In the genomic region with DNA sequence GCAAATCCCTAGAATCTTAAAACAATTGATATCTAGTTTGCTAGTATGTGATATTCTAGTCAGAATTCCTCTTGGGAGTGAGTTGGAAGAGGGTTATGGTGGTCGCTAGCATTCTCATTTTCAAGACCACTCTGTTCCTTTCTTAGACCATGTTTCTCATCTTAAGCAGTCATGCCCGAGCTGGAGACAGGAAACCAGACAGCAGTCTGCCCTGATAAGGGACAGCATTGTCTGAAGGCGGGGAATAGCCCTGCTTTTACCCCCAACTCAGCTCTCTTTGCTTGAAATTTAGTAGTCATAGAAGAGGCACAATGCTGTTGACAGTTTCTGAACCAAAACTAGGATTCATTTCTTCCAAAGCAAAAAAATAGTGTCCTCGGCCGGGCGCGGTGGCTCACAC, we compare ENCODE assay signal across 8 cellular contexts. TPM values are rescaled to one million over a fixed set of nuclear protein-coding genes. Genes with fewer than 3 reads are reported as not detected.
DNase-seq lines count a peak whose midpoint lies in the region; FAIRE-seq and TF ChIP-seq lines count a peak whose summit lies in the region.

No MANE protein-coding gene starts in this region.

- peak overlapping the region; percentile 20 to 99 for H3K9ac ChIP-seq in mucosa of rectum (ENCODE audit: low read depth in 1 of 2, low read length in 2 of 2)

- TF ChIP-seq CTCF in chondrocyte (IDR thresholded peaks at IDR 0.05) (no peak), tibial nerve (IDR thresholded peaks at IDR 0.05) (no peak)

- WGBS in tibial nerve, 2 donors, result 52 to 64% methylated on average over 7 of the region's 7 CpGs

- H3K9me3 Mint-ChIP-seq in activated naive CD4-positive, alpha-beta T cell treated with anti-CD3 and anti-CD28 coated beads, Interleukin-2, amount 10 ng/mL, durations not matched to agents 7 days and 5 days, result no peaks in the 10 kb centered on the region
- no peaks in the 10 kb centered on the region for H3K9me3 Mint-ChIP-seq in chondrocyte (ENCODE audit: low read depth)

- H3K36me3 ChIP-seq in mucosa of rectum (ENCODE audit: control insufficient read depth in 2 of 2, insufficient read depth in 2 of 2, low read length in 2 of 2) (no peaks in the 10 kb centered on the region), tibial nerve (no peaks in the 10 kb centered on the region)

- DNase-seq in activated naive CD4-positive, alpha-beta T cell treated with anti-CD3 and anti-CD28 coated beads, Interleukin-2, amount 10 ng/mL, durations not matched to agents 7 days and 5 days, result no peak
- no peak for DNase-seq in activated naive CD4-positive, alpha-beta T cell treated with anti-CD3 and anti-CD28 coated beads, Interleukin-2, amount 50 U/mL, for 16 hours
- DNase-seq in chondrocyte (ENCODE audit: low spot score), result no peak
- no peak for DNase-seq in tibial nerve (ENCODE audit: low spot score in 2 of 2)
- DNase-seq in stimulated activated CD4-positive, alpha-beta T cell treated with anti-CD3 and anti-CD28 coated beads, Interleukin-4, amount 100 ng/mL, for 24 hours, result no peak
- DNase-seq in GM12892 (ENCODE audit: insufficient read length), result no peak
- no peak for DNase-seq in mesenteric fat pad (ENCODE audit: low spot score)

- no peak for FAIRE-seq in GM12892 (lab: Jason Lieb, UNC)

- H3K36me3 Mint-ChIP-seq in activated naive CD4-positive, alpha-beta T cell treated with anti-CD3 and anti-CD28 coated beads, Interleukin-2, amount 10 ng/mL, durations not matched to agents 7 days and 5 days, result peaks cover 47% of the 10 kb centered on the region
- no peaks in the 10 kb centered on the region for H3K36me3 Mint-ChIP-seq in chondrocyte (ENCODE audit: low read depth)

- peak overlapping the region; percentile 21 for H3K27ac Mint-ChIP-seq in activated naive CD4-positive, alpha-beta T cell treated with anti-CD3 and anti-CD28 coated beads, Interleukin-2, amount 10 ng/mL, durations not matched to agents 7 days and 5 days
- peak overlapping the region; percentile 50 for H3K27ac Mint-ChIP-seq in chondrocyte (ENCODE audit: unreplicated experiment)

- peak overlapping the region; percentile 26 for H3K4me3 ChIP-seq in mucosa of rectum (ENCODE audit: low read length in 2 of 2)
- H3K4me3 ChIP-seq in tibial nerve, result no peak overlapping the region

- TF ChIP-seq EP300 in tibial nerve (IDR thresholded peaks at IDR 0.05), result no peak

- H3K4me1 ChIP-seq in mucosa of rectum (ENCODE audit: control insufficient read depth in 2 of 2, insufficient read depth in 2 of 2, low read length in 2 of 2) (peaks cover 60 to 67% of the 10 kb centered on the region in 2 donors), tibial nerve (peaks cover 4 to 82% (median 65%) of the 10 kb centered on the region in 4 donors)

- H3K9me3 ChIP-seq in mucosa of rectum (ENCODE audit: control insufficient read depth in 2 of 2, low read length in 2 of 2), result no peaks in the 10 kb centered on the region
- no peaks in the 10 kb centered on the region for H3K9me3 ChIP-seq in tibial nerve

- peaks cover 85% of the 10 kb centered on the region for H3K4me1 Mint-ChIP-seq in activated naive CD4-positive, alpha-beta T cell treated with anti-CD3 and anti-CD28 coated beads, Interleukin-2, amount 10 ng/mL, durations not matched to agents 7 days and 5 days
- peaks cover 92% of the 10 kb centered on the region for H3K4me1 Mint-ChIP-seq in chondrocyte (ENCODE audit: low read depth)

- CTCF ChIA-PET in activated naive CD4-positive, alpha-beta T cell treated with anti-CD3 and anti-CD28 coated beads, Interleukin-2, amount 10 ng/mL, durations not matched to agents 7 days and 5 days (lab: Charles Lee), result interaction anchor here (1.4 to 1.5 kb wide), 2 partner anchors 359 to 610 kb away, joined by 3 to 5 read pairs; no protein-coding TSS in a partner anchor

- H3K27ac ChIP-seq in mucosa of rectum (ENCODE audit: low read depth in 2 of 2, low read length in 2 of 2) (peak overlapping the region; percentile 98 to 99), tibial nerve (peak overlapping the region; percentile 26 to 99 (median 96))

- no peaks in the 10 kb centered on the region for H3K27me3 Mint-ChIP-seq in activated naive CD4-positive, alpha-beta T cell treated with anti-CD3 and anti-CD28 coated beads, Interleukin-2, amount 10 ng/mL, durations not matched to agents 7 days and 5 days
- H3K27me3 Mint-ChIP-seq in chondrocyte (ENCODE audit: low read depth), result no peaks in the 10 kb centered on the region

- H3K27me3 ChIP-seq in mucosa of rectum (ENCODE audit: control insufficient read depth in 2 of 2, insufficient read depth in 2 of 2, low read length in 2 of 2), result no peaks in the 10 kb centered on the region
- no peaks in the 10 kb centered on the region for H3K27me3 ChIP-seq in tibial nerve

- no peak overlapping the region for H3K4me3 Mint-ChIP-seq in activated naive CD4-positive, alpha-beta T cell treated with anti-CD3 and anti-CD28 coated beads, Interleukin-2, amount 10 ng/mL, durations not matched to agents 7 days and 5 days
- H3K4me3 Mint-ChIP-seq in chondrocyte (ENCODE audit: unreplicated experiment), result no peak overlapping the region

- TF ChIP-seq POLR2A in tibial nerve (IDR thresholded peaks at IDR 0.05), result no peak
- no peak for TF ChIP-seq POLR2A in GM12892 (IDR thresholded peaks at IDR 0.05; ENCODE audit: low read depth, low read length)

RNA-seq across cellular contexts. Expression of a gene that starts 5.2 kb away (rescaled TPM):
- 26.4 to 27.6 TPM (median 26.7 TPM) in 3 replicates for total RNA-seq in chondrocyte
- total RNA-seq in tibial nerve, result 10 to 100 TPM; 36.3 to 70.1 (median 38.4) TPM
- 3.3 TPM for polyA plus RNA-seq in GM12892 (2012; ENCODE audit: missing spikeins)
- total RNA-seq in mesenteric fat pad, result 41.9 TPM

Comparison
In these comparisons a context has a peak if more than half of its experiments do, and no peak if none do; other contexts are left out.
1. H3K4me3 ChIP-seq: peak in mucosa of rectum (2 of 2); none in tibial nerve (0 of 4).